Comparison of ENCODE assay signal across 28 cellular contexts in the genomic region with DNA sequence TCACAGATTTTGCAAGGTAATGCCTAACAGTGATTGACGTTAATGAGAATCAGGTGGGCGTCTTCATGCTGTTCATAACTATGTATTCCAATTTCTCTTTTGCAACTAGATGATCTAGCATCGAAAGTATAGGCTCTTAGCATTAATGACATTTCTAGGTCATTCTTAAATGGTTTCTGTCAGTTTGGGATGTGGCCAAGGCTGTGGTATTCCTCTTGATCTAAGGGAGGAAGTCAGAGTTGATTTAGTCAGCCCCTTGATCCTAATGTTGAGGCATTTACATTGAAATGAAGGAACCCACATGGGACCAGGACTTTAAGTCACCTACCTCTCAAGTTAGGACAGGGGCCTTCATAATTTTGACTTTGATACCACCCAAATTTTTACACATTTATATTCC.
"Had no signal": no experiment of that assay in that cellular context is flagged by ENCODE, and none has a peak within 500 bp of the region (broad histone marks: within the 10 kb centered on the region; RNA-seq: fewer than 3 reads in every experiment).

No MANE protein-coding gene starts in this region.

- H3K36me3 ChIP-seq: colonic mucosa, gastroesophageal sphincter, ovary, sigmoid colon, uterus had no signal

- H3K27ac ChIP-seq: colonic mucosa, dorsolateral prefrontal cortex, gastroesophageal sphincter, hepatocyte, ovary, sigmoid colon, uterus had no signal

- DNase-seq: activated B cell treated with CpG ODN at 0.5 μM for 24 hours; activated CD4-positive, alpha-beta T cell treated with anti-CD3 and anti-CD28 coated beads, Interleukin-2, amount 50 U/mL, for 4 hours; activated naive CD4-positive, alpha-beta T cell; activated T-cell treated with anti-CD3 and anti-CD28 coated beads for 4 hours; activated T-cell treated with anti-CD3 and anti-CD28 coated beads, Interleukin-2, amount 50 U/mL, for 72 hours; anterior cingulate cortex; colonic mucosa; dorsolateral prefrontal cortex; effector memory CD4-positive, alpha-beta T cell; erythroblast; naive B cell; nephron progenitor cell; ovary; retina; sigmoid colon; small intestine; stimulated activated CD4-positive, alpha-beta T cell treated with anti-CD3 and anti-CD28 coated beads, Interleukin-1b, Interleukin-23, amount 100 ng/mL, for 48 hours; stimulated activated CD4-positive, alpha-beta T cell treated with anti-CD3 and anti-CD28 coated beads, Interleukin-4, amount 100 ng/mL, for 4 hours; stimulated activated CD8-positive, alpha-beta memory T cell treated with anti-CD3 and anti-CD28 coated beads, Interleukin-4, amount 100 ng/mL, for 48 hours; stimulated activated naive CD8-positive, alpha-beta T cell treated with anti-CD3 and anti-CD28 coated beads, Interleukin-15, amount 100 ng/mL, for 72 hours; substantia nigra; T-helper 17 cell; T1000; uterus had no signal

- H3K27me3 ChIP-seq: colonic mucosa, dorsolateral prefrontal cortex, gastroesophageal sphincter, hepatocyte, ovary, sigmoid colon, uterus had no signal

- ATAC-seq: activated naive CD4-positive, alpha-beta T cell treated with anti-CD3 and anti-CD28 coated beads, Interleukin-2, amount 50 U/mL, for 72 hours; activated T-cell treated with anti-CD3 and anti-CD28 coated beads, Interleukin-2, amount 50 U/mL, for 72 hours; gastroesophageal sphincter; stimulated activated memory B cell treated with anti-CD40 and anti-IgM and Interleukin-4, amounts not matched to agents 10 μg/mL and 1 μg/mL and 100 μg/mL, for 72 hours; stimulated activated naive CD8-positive, alpha-beta T cell treated with anti-CD3 and anti-CD28 coated beads, Interleukin-15, amount 100 ng/mL, for 72 hours; T-helper 17 cell had no signal

- H3K4me3 ChIP-seq: colonic mucosa, dorsolateral prefrontal cortex, gastroesophageal sphincter, hepatocyte, ovary, sigmoid colon, uterus had no signal
